Comparison of ENCODE assay signal across 30 cellular contexts in the genomic region with DNA sequence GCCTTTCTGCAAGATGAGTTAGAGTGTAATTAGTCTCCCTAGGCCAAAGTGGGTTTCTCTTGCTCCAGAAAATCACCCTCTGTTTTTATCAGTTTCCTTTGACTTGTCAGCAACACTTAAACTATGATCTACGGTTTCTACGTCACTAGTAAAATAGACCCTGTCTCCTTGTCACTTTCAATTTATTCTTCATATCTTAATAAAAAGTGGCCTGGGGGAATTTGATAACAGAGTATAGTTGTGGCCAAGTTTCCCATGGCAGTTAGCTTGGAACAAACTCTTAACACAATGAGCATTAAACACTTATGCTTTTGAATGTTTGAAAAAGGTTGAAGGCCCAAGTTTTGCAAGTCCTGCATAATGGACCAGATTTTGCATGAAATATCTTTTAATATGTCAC.
"Had no signal": no experiment of that assay in that cellular context is flagged by ENCODE, and none has a peak within 500 bp of the region (broad histone marks: within the 10 kb centered on the region; RNA-seq: fewer than 3 reads in every experiment).

No MANE protein-coding gene starts in this region.

- H3K9me3 ChIP-seq: colonic mucosa, esophagus squamous epithelium, gastroesophageal sphincter had no signal

- H3K4me3 ChIP-seq: colonic mucosa, esophagus squamous epithelium, gastroesophageal sphincter had no signal

- H3K4me1 ChIP-seq: colonic mucosa, esophagus squamous epithelium, gastroesophageal sphincter had no signal

- H3K27ac ChIP-seq: brain microvascular endothelial cell, colonic mucosa, epithelial cell of prostate, esophagus squamous epithelium, gastroesophageal sphincter, WERI-Rb-1 had no signal

- H3K36me3 ChIP-seq: brain microvascular endothelial cell, colonic mucosa had no signal

- DNase-seq: activated B cell treated with CpG ODN at 0.5 μM for 24 hours; activated CD4-positive, alpha-beta T cell treated with anti-CD3 and anti-CD28 coated beads for 48 hours; activated CD4-positive, alpha-beta T cell treated with anti-CD3 and anti-CD28 coated beads, Interleukin-2, amount 50 U/mL, for 1 hour; activated CD4-positive, alpha-beta T cell treated with anti-CD3 and anti-CD28 coated beads, Interleukin-2, amount 50 U/mL, for 48 hours; activated CD8-positive, alpha-beta memory T cell treated with anti-CD3 and anti-CD28 coated beads for 24 hours; activated CD8-positive, alpha-beta T cell treated with anti-CD3 and anti-CD28 coated beads for 36 hours; activated effector memory CD4-positive, alpha-beta T cell treated with Interleukin-2 at 50 U/mL for 16 hours; activated gamma-delta T cell treated with Interleukin-2 at 50 U/mL for 16 hours; activated naive CD4-positive, alpha-beta T cell treated with anti-CD3 and anti-CD28 coated beads, Interleukin-2, amount 50 U/mL, for 16 hours; activated naive CD4-positive, alpha-beta T cell treated with Interleukin-2 at 50 U/mL for 16 hours; activated T-cell treated with anti-CD3 and anti-CD28 coated beads, Interleukin-2, amount 50 U/mL, for 4 hours; amniotic stem cell; anterior cingulate cortex; brain microvascular endothelial cell; central memory CD4-positive, alpha-beta T cell; cerebellar nuclear complex; colonic mucosa; effector CD8-positive, alpha-beta T cell; esophagus squamous epithelium; foreskin melanocyte; T-helper 2 cell; WERI-Rb-1 had no signal

- FAIRE-seq: astrocyte, bronchial epithelial cell, endometrium, endothelial cell of umbilical vein had no signal

- ATAC-seq: activated CD4-positive, CD25-positive, alpha-beta regulatory T cell treated with anti-CD3 and anti-CD28 coated beads, Interleukin-2, amount 50 U/mL, for 24 hours; activated CD8-positive, alpha-beta T cell treated with anti-CD3 and anti-CD28 coated beads for 36 hours; activated T-cell treated with anti-CD3 and anti-CD28 coated beads, Interleukin-2, amount 50 U/mL, for 4 hours; activated T-helper 17 cell treated with anti-CD3 and anti-CD28 coated beads, Interleukin-2, amount 50 U/mL, for 72 hours; gastroesophageal sphincter had no signal

- H3K27me3 ChIP-seq: brain microvascular endothelial cell, colonic mucosa, esophagus squamous epithelium, gastroesophageal sphincter had no signal
